In genomic region chr1:25765910-25766645, GRCh38 we compare ENCODE assay signal across 1 cellular context.
TF ChIP-seq lines count a peak whose summit lies in the region.

No MANE protein-coding gene starts in this region.

TF ChIP-seq in GM23338, 12 proteins besides CTCF, POLR2A, EP300 and RAD21 (continued from another document):
- TF ChIP-seq, protein P1, sequence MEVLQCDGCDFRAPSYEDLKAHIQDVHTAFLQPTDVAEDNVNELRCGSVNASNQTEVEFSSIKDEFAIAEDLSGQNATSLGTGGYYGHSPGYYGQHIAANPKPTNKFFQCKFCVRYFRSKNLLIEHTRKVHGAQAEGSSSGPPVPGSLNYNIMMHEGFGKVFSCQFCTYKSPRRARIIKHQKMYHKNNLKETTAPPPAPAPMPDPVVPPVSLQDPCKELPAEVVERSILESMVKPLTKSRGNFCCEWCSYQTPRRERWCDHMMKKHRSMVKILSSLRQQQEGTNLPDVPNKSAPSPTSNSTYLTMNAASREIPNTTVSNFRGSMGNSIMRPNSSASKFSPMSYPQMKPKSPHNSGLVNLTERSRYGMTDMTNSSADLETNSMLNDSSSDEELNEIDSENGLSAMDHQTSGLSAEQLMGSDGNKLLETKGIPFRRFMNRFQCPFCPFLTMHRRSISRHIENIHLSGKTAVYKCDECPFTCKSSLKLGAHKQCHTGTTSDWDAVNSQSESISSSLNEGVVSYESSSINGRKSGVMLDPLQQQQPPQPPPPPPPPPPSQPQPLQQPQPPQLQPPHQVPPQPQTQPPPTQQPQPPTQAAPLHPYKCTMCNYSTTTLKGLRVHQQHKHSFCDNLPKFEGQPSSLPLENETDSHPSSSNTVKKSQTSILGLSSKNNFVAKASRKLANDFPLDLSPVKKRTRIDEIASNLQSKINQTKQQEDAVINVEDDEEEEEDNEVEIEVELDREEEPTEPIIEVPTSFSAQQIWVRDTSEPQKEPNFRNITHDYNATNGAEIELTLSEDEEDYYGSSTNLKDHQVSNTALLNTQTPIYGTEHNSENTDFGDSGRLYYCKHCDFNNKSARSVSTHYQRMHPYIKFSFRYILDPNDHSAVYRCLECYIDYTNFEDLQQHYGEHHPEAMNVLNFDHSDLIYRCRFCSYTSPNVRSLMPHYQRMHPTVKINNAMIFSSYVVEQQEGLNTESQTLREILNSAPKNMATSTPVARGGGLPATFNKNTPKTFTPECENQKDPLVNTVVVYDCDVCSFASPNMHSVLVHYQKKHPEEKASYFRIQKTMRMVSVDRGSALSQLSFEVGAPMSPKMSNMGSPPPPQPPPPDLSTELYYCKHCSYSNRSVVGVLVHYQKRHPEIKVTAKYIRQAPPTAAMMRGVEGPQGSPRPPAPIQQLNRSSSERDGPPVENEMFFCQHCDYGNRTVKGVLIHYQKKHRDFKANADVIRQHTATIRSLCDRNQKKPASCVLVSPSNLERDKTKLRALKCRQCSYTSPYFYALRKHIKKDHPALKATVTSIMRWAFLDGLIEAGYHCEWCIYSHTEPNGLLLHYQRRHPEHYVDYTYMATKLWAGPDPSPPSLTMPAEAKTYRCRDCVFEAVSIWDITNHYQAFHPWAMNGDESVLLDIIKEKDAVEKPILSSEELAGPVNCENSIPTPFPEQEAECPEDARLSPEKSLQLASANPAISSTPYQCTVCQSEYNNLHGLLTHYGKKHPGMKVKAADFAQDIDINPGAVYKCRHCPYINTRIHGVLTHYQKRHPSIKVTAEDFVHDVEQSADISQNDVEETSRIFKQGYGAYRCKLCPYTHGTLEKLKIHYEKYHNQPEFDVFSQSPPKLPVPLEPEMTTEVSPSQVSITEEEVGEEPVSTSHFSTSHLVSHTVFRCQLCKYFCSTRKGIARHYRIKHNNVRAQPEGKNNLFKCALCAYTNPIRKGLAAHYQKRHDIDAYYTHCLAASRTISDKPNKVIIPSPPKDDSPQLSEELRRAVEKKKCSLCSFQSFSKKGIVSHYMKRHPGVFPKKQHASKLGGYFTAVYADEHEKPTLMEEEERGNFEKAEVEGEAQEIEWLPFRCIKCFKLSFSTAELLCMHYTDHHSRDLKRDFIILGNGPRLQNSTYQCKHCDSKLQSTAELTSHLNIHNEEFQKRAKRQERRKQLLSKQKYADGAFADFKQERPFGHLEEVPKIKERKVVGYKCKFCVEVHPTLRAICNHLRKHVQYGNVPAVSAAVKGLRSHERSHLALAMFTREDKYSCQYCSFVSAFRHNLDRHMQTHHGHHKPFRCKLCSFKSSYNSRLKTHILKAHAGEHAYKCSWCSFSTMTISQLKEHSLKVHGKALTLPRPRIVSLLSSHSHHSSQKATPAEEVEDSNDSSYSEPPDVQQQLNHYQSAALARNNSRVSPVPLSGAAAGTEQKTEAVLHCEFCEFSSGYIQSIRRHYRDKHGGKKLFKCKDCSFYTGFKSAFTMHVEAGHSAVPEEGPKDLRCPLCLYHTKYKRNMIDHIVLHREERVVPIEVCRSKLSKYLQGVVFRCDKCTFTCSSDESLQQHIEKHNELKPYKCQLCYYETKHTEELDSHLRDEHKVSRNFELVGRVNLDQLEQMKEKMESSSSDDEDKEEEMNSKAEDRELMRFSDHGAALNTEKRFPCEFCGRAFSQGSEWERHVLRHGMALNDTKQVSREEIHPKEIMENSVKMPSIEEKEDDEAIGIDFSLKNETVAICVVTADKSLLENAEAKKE (CRISPR knock-in tag; IDR thresholded peaks at IDR 0.05) = no peak
